In the genomic region with DNA sequence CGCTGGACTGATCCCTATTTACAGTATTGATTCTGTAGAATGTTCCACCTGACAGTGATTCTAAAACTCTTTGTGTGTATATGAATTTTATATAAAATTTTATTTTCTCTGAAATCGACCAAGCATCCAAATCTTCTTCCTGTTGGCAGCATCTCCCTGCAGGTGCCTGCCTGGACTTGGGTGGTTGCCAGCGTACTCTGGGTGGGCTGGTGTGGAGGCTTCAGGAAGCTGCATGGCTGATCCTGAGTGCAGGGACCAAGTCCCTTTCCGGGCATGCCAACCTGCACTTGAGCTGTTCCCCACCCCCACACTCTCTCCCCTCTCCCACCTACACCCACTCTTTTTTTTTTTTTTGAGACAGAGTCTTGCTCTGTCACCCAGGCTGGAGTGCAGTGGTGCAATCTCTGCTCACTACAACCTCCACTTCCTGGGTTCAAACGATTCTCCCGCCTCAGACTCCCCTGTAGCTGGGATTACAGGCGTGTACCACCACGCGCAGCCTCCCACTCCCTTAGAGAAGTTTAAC, we compare ENCODE assay signal across 22 cellular contexts. TPM values are rescaled to one million over a fixed set of nuclear protein-coding genes. Genes with fewer than 3 reads are reported as not detected.
"Had no signal": no experiment of that assay in that cellular context is flagged by ENCODE, and none has a peak within 500 bp of the region (broad histone marks: within the 10 kb centered on the region; RNA-seq: fewer than 3 reads in every experiment).

No MANE protein-coding gene starts in this region.

- DNase-seq: activated CD4-positive, alpha-beta T cell treated with anti-CD3 and anti-CD28 coated beads, Interleukin-2, amount 10 ng/mL, durations not matched to agents 7 days and 5 days; activated CD8-positive, alpha-beta memory T cell treated with anti-CD3 and anti-CD28 coated beads, Interleukin-2, amount 50 U/mL, for 4 hours; activated CD8-positive, alpha-beta T cell treated with anti-CD3 and anti-CD28 coated beads, Interleukin-2, amount 10 ng/mL, durations not matched to agents 7 days and 5 days; activated effector memory CD4-positive, alpha-beta T cell treated with anti-CD3 and anti-CD28 coated beads, Interleukin-2, amount 50 U/mL, for 16 hours; activated naive CD4-positive, alpha-beta T cell treated with anti-CD3 and anti-CD28 coated beads, Interleukin-2, amount 50 U/mL, for 16 hours; activated T-cell treated with anti-CD3 and anti-CD28 coated beads, Interleukin-2, amount 50 U/mL, for 4 hours; aorta; brain microvascular endothelial cell; central memory CD4-positive, alpha-beta T cell; colonic mucosa; foreskin melanocyte; hypothalamus; islet precursor cell; nucleus accumbens; sigmoid colon; stimulated activated CD4-positive, alpha-beta T cell treated with anti-CD3 and anti-CD28 coated beads, Interleukin-4, amount 100 ng/mL, for 24 hours; stomach; trophoblast cell had no signal

- H3K4me3 ChIP-seq: colonic mucosa, lung, sigmoid colon, stomach had no signal

- H3K27ac Mint-ChIP-seq: activated CD4-positive, alpha-beta T cell treated with anti-CD3 and anti-CD28 coated beads, Interleukin-2, amount 10 ng/mL, durations not matched to agents 7 days and 5 days; activated CD8-positive, alpha-beta T cell treated with anti-CD3 and anti-CD28 coated beads, Interleukin-2, amount 10 ng/mL, durations not matched to agents 7 days and 5 days; natural killer cell treated with Interleukin-12 subunit alpha and Interleukin-12 subunit beta and Interleukin-15 and Interleukin-18, amount 100 ng/mL, for 72 hours; stimulated activated effector memory CD8-positive, alpha-beta T cell treated with anti-CD3 and anti-CD28 coated beads, Interleukin-12 subunit alpha, Interleukin-12 subunit beta, amount 100 ng/mL, for 72 hours had no signal

- H3K4me1 ChIP-seq: colonic mucosa, sigmoid colon, stomach had no signal

- H3K27me3 ChIP-seq: brain microvascular endothelial cell, colonic mucosa, sigmoid colon had no signal

- H3K36me3 ChIP-seq: brain microvascular endothelial cell, colonic mucosa, sigmoid colon, stomach had no signal

- H3K27ac ChIP-seq: brain microvascular endothelial cell, colonic mucosa, sigmoid colon, stomach had no signal

- H3K4me3 Mint-ChIP-seq: activated CD4-positive, alpha-beta T cell treated with anti-CD3 and anti-CD28 coated beads, Interleukin-2, amount 10 ng/mL, durations not matched to agents 7 days and 5 days; activated CD8-positive, alpha-beta T cell treated with anti-CD3 and anti-CD28 coated beads, Interleukin-2, amount 10 ng/mL, durations not matched to agents 7 days and 5 days; activated T-cell treated with anti-CD3 and anti-CD28 coated beads, Interleukin-2, amount 50 U/mL, for 4 hours; natural killer cell treated with Interleukin-12 subunit alpha and Interleukin-12 subunit beta and Interleukin-15 and Interleukin-18, amount 100 ng/mL, for 72 hours; stimulated activated effector memory CD8-positive, alpha-beta T cell treated with anti-CD3 and anti-CD28 coated beads, Interleukin-12 subunit alpha, Interleukin-12 subunit beta, amount 100 ng/mL, for 72 hours had no signal

- H3K9me3 ChIP-seq: colonic mucosa had no signal

- H3K36me3 Mint-ChIP-seq: stimulated activated effector memory CD8-positive, alpha-beta T cell treated with anti-CD3 and anti-CD28 coated beads, Interleukin-12 subunit alpha, Interleukin-12 subunit beta, amount 100 ng/mL, for 72 hours had no signal

- H3K4me1 Mint-ChIP-seq: activated CD4-positive, alpha-beta T cell treated with anti-CD3 and anti-CD28 coated beads, Interleukin-2, amount 10 ng/mL, durations not matched to agents 7 days and 5 days had no signal

- ATAC-seq: activated CD8-positive, alpha-beta T cell treated with anti-CD3 and anti-CD28 coated beads, Interleukin-2, amount 10 ng/mL, durations not matched to agents 7 days and 5 days; activated T-cell treated with anti-CD3 and anti-CD28 coated beads, Interleukin-2, amount 50 U/mL, for 4 hours; natural killer cell treated with Interleukin-12 subunit alpha and Interleukin-12 subunit beta and Interleukin-15 and Interleukin-18, amount 100 ng/mL, for 72 hours; stimulated activated effector memory CD8-positive, alpha-beta T cell treated with anti-CD3 and anti-CD28 coated beads, Interleukin-12 subunit alpha, Interleukin-12 subunit beta, amount 100 ng/mL, for 72 hours had no signal

RNA-seq across cellular contexts. Expression of gene ALKAL2, which starts 53.2 kb away (rescaled TPM):
- total RNA-seq: activated CD4-positive, alpha-beta T cell treated with anti-CD3 and anti-CD28 coated beads, Interleukin-2, amount 10 ng/mL, durations not matched to agents 7 days and 5 days; activated CD8-positive, alpha-beta T cell treated with anti-CD3 and anti-CD28 coated beads, Interleukin-2, amount 10 ng/mL, durations not matched to agents 7 days and 5 days; activated T-cell treated with anti-CD3 and anti-CD28 coated beads, Interleukin-2, amount 50 U/mL, for 4 hours; temporal lobe had no signal
